In genomic region chr13:100175803-100176182, GRCh38 we compare ENCODE assay signal across 23 cellular contexts.
"Had no signal": no experiment of that assay in that cellular context is flagged by ENCODE, and none has a peak within 500 bp of the region (broad histone marks: within the 10 kb centered on the region; RNA-seq: fewer than 3 reads in every experiment).

No MANE protein-coding gene starts in this region.

- H3K27me3 ChIP-seq: body of pancreas, foreskin keratinocyte, hepatocyte, stomach, suprapubic skin, transverse colon had no signal

- DNase-seq: activated B cell treated with CpG ODN at 0.5 μM for 24 hours; activated CD4-positive, alpha-beta T cell treated with anti-CD3 and anti-CD28 coated beads for 36 hours; activated CD4-positive, alpha-beta T cell treated with anti-CD3 and anti-CD28 coated beads, Interleukin-2, amount 50 U/mL, for 48 hours; activated CD8-positive, alpha-beta memory T cell treated with anti-CD3 and anti-CD28 coated beads, Interleukin-2, amount 50 U/mL, for 48 hours; activated naive CD4-positive, alpha-beta T cell treated with Interleukin-2 at 50 U/mL for 16 hours; activated T-cell treated with anti-CD3 and anti-CD28 coated beads, Interleukin-2, amount 50 U/mL, for 4 hours; amygdala; body of pancreas; effector CD8-positive, alpha-beta T cell; erythroblast; foreskin keratinocyte; occipital lobe; small intestine; stimulated activated CD4-positive, alpha-beta T cell treated with anti-CD3 and anti-CD28 coated beads, Interleukin-15, amount 100 ng/mL, for 24 hours; stomach; T-helper 9 cell; transverse colon had no signal

- ATAC-seq: activated CD4-positive, alpha-beta T cell treated with anti-CD3 and anti-CD28 coated beads for 36 hours; activated T-cell treated with anti-CD3 and anti-CD28 coated beads, Interleukin-2, amount 50 U/mL, for 4 hours; body of pancreas; foreskin keratinocyte; natural killer cell treated with Interleukin-12 subunit alpha and Interleukin-12 subunit beta and Interleukin-15 and Interleukin-18, amount 100 ng/mL, for 72 hours; sciatic nerve; stimulated activated memory B cell treated with anti-CD40 and anti-IgM and Interleukin-4, amounts not matched to agents 10 μg/mL and 1 μg/mL and 100 μg/mL, for 72 hours had no signal

- H3K9me3 Mint-ChIP-seq: activated B cell treated with CpG ODN at 0.5 μM for 24 hours; dendritic cell treated with granulocyte-macrophage colony-stimulating factor and Interleukin-4, amounts not matched to agents 40 ng/mL and 50 ng/mL, for 4 days; natural killer cell treated with Interleukin-12 subunit alpha and Interleukin-12 subunit beta and Interleukin-15 and Interleukin-18, amount 100 ng/mL, for 72 hours; stimulated activated memory B cell treated with anti-CD40 and anti-IgM and Interleukin-4, amounts not matched to agents 10 μg/mL and 1 μg/mL and 100 μg/mL, for 72 hours had no signal

- H3K4me1 Mint-ChIP-seq: activated B cell treated with CpG ODN at 0.5 μM for 24 hours; activated CD4-positive, alpha-beta T cell treated with anti-CD3 and anti-CD28 coated beads for 36 hours; stimulated activated memory B cell treated with anti-CD40 and anti-IgM and Interleukin-4, amounts not matched to agents 10 μg/mL and 1 μg/mL and 100 μg/mL, for 72 hours had no signal

- H3K4me2 ChIP-seq: hepatocyte had no signal

- H3K4me1 ChIP-seq: foreskin keratinocyte, suprapubic skin, transverse colon had no signal

- H3K27ac ChIP-seq: body of pancreas, foreskin keratinocyte, hepatocyte, stomach, suprapubic skin, transverse colon had no signal

- H3K27ac Mint-ChIP-seq: activated B cell treated with CpG ODN at 0.5 μM for 24 hours; activated CD4-positive, alpha-beta T cell treated with anti-CD3 and anti-CD28 coated beads for 36 hours; dendritic cell treated with granulocyte-macrophage colony-stimulating factor and Interleukin-4, amounts not matched to agents 40 ng/mL and 50 ng/mL, for 4 days; natural killer cell treated with Interleukin-12 subunit alpha and Interleukin-12 subunit beta and Interleukin-15 and Interleukin-18, amount 100 ng/mL, for 72 hours; stimulated activated memory B cell treated with anti-CD40 and anti-IgM and Interleukin-4, amounts not matched to agents 10 μg/mL and 1 μg/mL and 100 μg/mL, for 72 hours had no signal

- H3K4me3 Mint-ChIP-seq: activated B cell treated with CpG ODN at 0.5 μM for 24 hours; activated CD4-positive, alpha-beta T cell treated with anti-CD3 and anti-CD28 coated beads for 36 hours; activated T-cell treated with anti-CD3 and anti-CD28 coated beads, Interleukin-2, amount 50 U/mL, for 4 hours; dendritic cell treated with granulocyte-macrophage colony-stimulating factor and Interleukin-4, amounts not matched to agents 40 ng/mL and 50 ng/mL, for 4 days; natural killer cell treated with Interleukin-12 subunit alpha and Interleukin-12 subunit beta and Interleukin-15 and Interleukin-18, amount 100 ng/mL, for 72 hours; stimulated activated memory B cell treated with anti-CD40 and anti-IgM and Interleukin-4, amounts not matched to agents 10 μg/mL and 1 μg/mL and 100 μg/mL, for 72 hours had no signal

- H3K4me3 ChIP-seq: body of pancreas, hepatocyte, stomach, suprapubic skin, transverse colon had no signal

- H3K36me3 ChIP-seq: suprapubic skin, transverse colon had no signal

- H3K9me3 ChIP-seq: body of pancreas, stomach, suprapubic skin, transverse colon had no signal

- H2AFZ ChIP-seq: hepatocyte had no signal

- H3K27me3 Mint-ChIP-seq: activated B cell treated with CpG ODN at 0.5 μM for 24 hours; activated CD4-positive, alpha-beta T cell treated with anti-CD3 and anti-CD28 coated beads for 36 hours; dendritic cell treated with granulocyte-macrophage colony-stimulating factor and Interleukin-4, amounts not matched to agents 40 ng/mL and 50 ng/mL, for 4 days; natural killer cell treated with Interleukin-12 subunit alpha and Interleukin-12 subunit beta and Interleukin-15 and Interleukin-18, amount 100 ng/mL, for 72 hours; stimulated activated memory B cell treated with anti-CD40 and anti-IgM and Interleukin-4, amounts not matched to agents 10 μg/mL and 1 μg/mL and 100 μg/mL, for 72 hours had no signal
